In genomic region chr5:134874831-134875655, GRCh38 we compare ENCODE assay signal across 8 cellular contexts. TPM values are rescaled to one million over a fixed set of nuclear protein-coding genes. Genes with fewer than 3 reads are reported as not detected.
DNase-seq lines count a peak whose midpoint lies in the region; ATAC-seq, FAIRE-seq and TF ChIP-seq lines count a peak whose summit lies in the region.

No MANE protein-coding gene starts in this region.

- DNase-seq in A673 (ENCODE audit: low spot score) (peak; percentile 57), RKO (ENCODE audit: low spot score) (peak; percentile 80), head of caudate nucleus (peak; percentile 45 to 86 (median 69)), nucleus accumbens (lab: John Stamatoyannopoulos, UW) (peak in 51 of 56 donors; percentile 16 to 81 (median 59)), urothelium cell line (ENCODE audit: low spot score) (peak; percentile 61)
- peak; percentile 39 for DNase-seq in activated naive CD8-positive, alpha-beta T cell treated with anti-CD3 and anti-CD28 coated beads, Interleukin-2, amount 50 U/mL, for 24 hours

- H3K4me3 Mint-ChIP-seq in activated naive CD8-positive, alpha-beta T cell treated with anti-CD3 and anti-CD28 coated beads, Interleukin-2, amount 50 U/mL, for 24 hours: peak overlapping the region; percentile 90

- peaks cover 10% of the 10 kb centered on the region for H3K4me1 ChIP-seq in A673 (ENCODE audit: insufficient read depth, low read length, poor library complexity, severe bottlenecking)

- H3K27ac ChIP-seq in A673 (ENCODE audit: low read depth, low read length, poor library complexity, severe bottlenecking): peak overlapping the region; percentile 97

- ATAC-seq in GM18505 (IDR thresholded peaks at IDR 0.05; ENCODE audit: unreplicated experiment): peak; percentile 20
- peak; percentile 30 for ATAC-seq in HG03432 (IDR thresholded peaks at IDR 0.05; ENCODE audit: unreplicated experiment)
- ATAC-seq in activated naive CD8-positive, alpha-beta T cell treated with anti-CD3 and anti-CD28 coated beads, Interleukin-2, amount 50 U/mL, for 24 hours: peak; percentile 62

- CTCF ChIA-PET in A673 (lab: Charles Lee): interaction anchor here (1.5 kb wide), 1 partner anchor 29 kb away, joined by 4 read pairs; the partner anchor contains the start of gene PCBD2

- no peaks in the 10 kb centered on the region for H3K27me3 Mint-ChIP-seq in activated naive CD8-positive, alpha-beta T cell treated with anti-CD3 and anti-CD28 coated beads, Interleukin-2, amount 50 U/mL, for 24 hours

- peaks cover 8% of the 10 kb centered on the region for H3K36me3 Mint-ChIP-seq in activated naive CD8-positive, alpha-beta T cell treated with anti-CD3 and anti-CD28 coated beads, Interleukin-2, amount 50 U/mL, for 24 hours (ENCODE audit: low read depth)

- H3K9me3 ChIP-seq in A673 (ENCODE audit: low read depth, low read length, poor library complexity, severe bottlenecking): no peaks in the 10 kb centered on the region

- TF ChIP-seq POLR2A in GM18505 (IDR thresholded peaks at IDR 0.05; ENCODE audit: borderline replicate concordance, extremely low read depth, insufficient read depth, insufficient read length): no peak

- BruUV-seq in A673 (replicated peaks; lab: Mats Ljungman, UMichigan): no TSS peak

- TF ChIP-seq CTCF in A673 (conservative IDR thresholded peaks at IDR 0.05; ENCODE audit: low read depth, low read length): no peak

- intact Hi-C loops in A673 (cut with micrococcal nuclease; ENCODE audit: unreplicated experiment) (loop anchor here (2.0 kb wide), 1 partner anchor 30 kb away; the partner anchor contains the start of gene PCBD2), head of caudate nucleus (cut with DNase I) (loop anchor here (2.0 to 10.0 kb wide), 2 partner anchors 28 to 350 kb away; partner anchors contain the start of gene JADE2)

- H3K4me3 ChIP-seq in A673 (ENCODE audit: low read depth, low read length, poor library complexity, severe bottlenecking): peak overlapping the region; percentile 71

- peaks cover 27% of the 10 kb centered on the region for H3K4me1 Mint-ChIP-seq in activated naive CD8-positive, alpha-beta T cell treated with anti-CD3 and anti-CD28 coated beads, Interleukin-2, amount 50 U/mL, for 24 hours

- no peaks in the 10 kb centered on the region for H3K27me3 ChIP-seq in A673 (replicated peaks; ENCODE audit: insufficient read depth, low read depth, low read length, poor library complexity)

- no peaks in the 10 kb centered on the region for H3K36me3 ChIP-seq in A673 (ENCODE audit: insufficient read depth, low read length, poor library complexity, severe bottlenecking)

- peak overlapping the region; percentile 95 for H3K27ac Mint-ChIP-seq in activated naive CD8-positive, alpha-beta T cell treated with anti-CD3 and anti-CD28 coated beads, Interleukin-2, amount 50 U/mL, for 24 hours

- H3K9me3 Mint-ChIP-seq in activated naive CD8-positive, alpha-beta T cell treated with anti-CD3 and anti-CD28 coated beads, Interleukin-2, amount 50 U/mL, for 24 hours: no peaks in the 10 kb centered on the region

- no peak for FAIRE-seq in urothelium cell line (lab: Jason Lieb, UNC)

- POLR2A ChIA-PET in A673 (lab: Charles Lee; ENCODE audit: low non-redundant PET): no interaction called here

RNA-seq across cellular contexts. Expression of gene TXNDC15, which starts 0.9 kb away (rescaled TPM):
- total RNA-seq in A673 (2021): 40.7 and 42.0 TPM in 2 replicates

RNA-seq across cellular contexts. Expression of gene C5orf24, which starts 29.3 kb away (rescaled TPM):
- 66.4 and 67.6 TPM in 2 replicates for total RNA-seq in A673 (2021)

RNA-seq across cellular contexts. Expression of gene PCBD2, which starts 29.9 kb away (rescaled TPM):
- total RNA-seq in A673 (2021): 13.8 and 14.6 TPM in 2 replicates

Comparison
In these comparisons a context has a peak if more than half of its experiments do, and no peak if none do; other contexts are left out.
1. Peak in every context shown above with its lines: DNase-seq, ATAC-seq, H3K4me3 ChIP-seq and H3K27ac ChIP-seq.